11 cellular contexts compared by ENCODE assay signal in genomic region chr16:20850981-20851380, GRCh38. TPM values are rescaled to one million over a fixed set of nuclear protein-coding genes. Genes with fewer than 3 reads are reported as not detected.
DNase-seq lines count a peak whose midpoint lies in the region; ATAC-seq and TF ChIP-seq lines count a peak whose summit lies in the region.
"Had no signal": no experiment of that assay in that cellular context is flagged by ENCODE, and none has a peak within 500 bp of the region (broad histone marks: within the 10 kb centered on the region; RNA-seq: fewer than 3 reads in every experiment).

No MANE protein-coding gene starts in this region.

- H3K27ac ChIP-seq in Panc1 (ENCODE audit: low read length) (peak overlapping the region; percentile 64), epithelial cell of prostate (peak overlapping the region; percentile 67), lung (ENCODE audit: low read depth in 1 of 2, low read length in 1 of 2) (peak overlapping the region; percentile 88 to 92), suprapubic skin (peak overlapping the region; percentile 91)
- no peak overlapping the region for H3K27ac ChIP-seq in CD8-positive, alpha-beta memory T cell (ENCODE audit: low read depth, low read length)

- H3K27me3 ChIP-seq in Panc1 (ENCODE audit: control insufficient read depth, insufficient read depth, low read length): no peaks in the 10 kb centered on the region
- H3K27me3 ChIP-seq in lung (ENCODE audit: control insufficient read depth, insufficient read depth): no peaks in the 10 kb centered on the region
- H3K27me3 ChIP-seq in suprapubic skin: no peaks in the 10 kb centered on the region
- no peaks in the 10 kb centered on the region for H3K27me3 ChIP-seq in CD8-positive, alpha-beta memory T cell (ENCODE audit: insufficient read depth, low read length, poor library complexity, severe bottlenecking)

- peaks cover 0 to 11% (median 1%) of the 10 kb centered on the region in 3 donors for H3K36me3 Mint-ChIP-seq in CD8-positive, alpha-beta memory T cell
- H3K36me3 Mint-ChIP-seq in stimulated activated memory B cell treated with anti-CD40 and anti-IgM and Interleukin-4, amounts not matched to agents 10 μg/mL and 1 μg/mL and 100 μg/mL, for 72 hours: peaks cover 11% of the 10 kb centered on the region

- ATAC-seq in Panc1 (no peak), lung (ENCODE audit: insufficient read depth, low FRiP score) (no peak), GM18498 (IDR thresholded peaks at IDR 0.05; ENCODE audit: unreplicated experiment) (no peak)
- no peak for ATAC-seq in stimulated activated memory B cell treated with anti-CD40 and anti-IgM and Interleukin-4, amounts not matched to agents 10 μg/mL and 1 μg/mL and 100 μg/mL, for 72 hours
- ATAC-seq: T-cell had no signal

- BruUV-seq in Panc1 (replicated peaks; lab: Mats Ljungman, UMichigan): no TSS peak

- TF ChIP-seq POLR2A in suprapubic skin (IDR thresholded peaks at IDR 0.05): no peak

- TF ChIP-seq EP300 in suprapubic skin (IDR thresholded peaks at IDR 0.05): no peak

- H3K27ac Mint-ChIP-seq in CD8-positive, alpha-beta memory T cell: no peak overlapping the region
- H3K27ac Mint-ChIP-seq in stimulated activated memory B cell treated with anti-CD40 and anti-IgM and Interleukin-4, amounts not matched to agents 10 μg/mL and 1 μg/mL and 100 μg/mL, for 72 hours: no peak overlapping the region
- H3K27ac Mint-ChIP-seq: activated T-helper 1 cell treated with anti-CD3 and anti-CD28 coated beads, Interleukin-12 subunit alpha, Interleukin-12 subunit beta, Interleukin-2, Interleukin-4 antibody, amounts not matched to agents 30 ng/mL and 10 ng/mL and 1 ng/mL, durations not matched to agents 14 hours and 24 hours and 36 hours had no signal

- no peak for TF ChIP-seq CTCF in Panc1 (IDR thresholded peaks at IDR 0.05)
- no peak for TF ChIP-seq CTCF in lung (IDR thresholded peaks at IDR 0.05; ENCODE audit: control extremely low read depth, extremely low read depth)
- no peak for TF ChIP-seq CTCF in suprapubic skin (IDR thresholded peaks at IDR 0.05)

- H3K36me3 ChIP-seq in Panc1 (ENCODE audit: control insufficient read depth, insufficient read depth, low read length) (peaks cover 4% of the 10 kb centered on the region), lung (ENCODE audit: control insufficient read depth in 2 of 2, insufficient read depth in 2 of 2, low read length in 2 of 2) (peaks cover 2 to 8% of the 10 kb centered on the region in 2 donors), suprapubic skin (no peaks in the 10 kb centered on the region)
- no peaks in the 10 kb centered on the region for H3K36me3 ChIP-seq in CD8-positive, alpha-beta memory T cell (ENCODE audit: insufficient read depth, low read length)

- H3K4me1 ChIP-seq in Panc1 (ENCODE audit: control insufficient read depth, insufficient read depth, low read length) (peaks cover 23% of the 10 kb centered on the region), lung (ENCODE audit: control insufficient read depth in 2 of 2, insufficient read depth in 2 of 2, low read length in 2 of 2) (peaks cover 8 to 25% of the 10 kb centered on the region in 2 donors), suprapubic skin (peaks cover 52% of the 10 kb centered on the region)
- no peaks in the 10 kb centered on the region for H3K4me1 ChIP-seq in CD8-positive, alpha-beta memory T cell (ENCODE audit: insufficient read depth, low read length)

- DNase-seq in Panc1 (ENCODE audit: low read depth, low spot score) (no peak), epithelial cell of prostate (ENCODE audit: low read depth, low spot score) (no peak), lung (ENCODE audit: low spot score) (no peak), suprapubic skin (ENCODE audit: low spot score in 2 of 2) (no peak)
- no peak for DNase-seq in CD8-positive, alpha-beta memory T cell
- no peak for DNase-seq in stimulated activated CD4-positive, alpha-beta T cell treated with anti-CD3 and anti-CD28 coated beads, Interleukin-2, amount 100 ng/mL, for 48 hours
- DNase-seq: NCI-H146, T-cell had no signal

- peaks cover 4 to 7% (median 5%) of the 10 kb centered on the region in 3 donors for H3K4me1 Mint-ChIP-seq in CD8-positive, alpha-beta memory T cell
- H3K4me1 Mint-ChIP-seq in stimulated activated memory B cell treated with anti-CD40 and anti-IgM and Interleukin-4, amounts not matched to agents 10 μg/mL and 1 μg/mL and 100 μg/mL, for 72 hours: peaks cover 5% of the 10 kb centered on the region

- no peak overlapping the region for H3K4me3 Mint-ChIP-seq in CD8-positive, alpha-beta memory T cell
- no peak overlapping the region for H3K4me3 Mint-ChIP-seq in stimulated activated memory B cell treated with anti-CD40 and anti-IgM and Interleukin-4, amounts not matched to agents 10 μg/mL and 1 μg/mL and 100 μg/mL, for 72 hours
- H3K4me3 Mint-ChIP-seq: activated T-helper 1 cell treated with anti-CD3 and anti-CD28 coated beads, Interleukin-12 subunit alpha, Interleukin-12 subunit beta, Interleukin-2, Interleukin-4 antibody, amounts not matched to agents 30 ng/mL and 10 ng/mL and 1 ng/mL, durations not matched to agents 14 hours and 24 hours and 36 hours; T-cell had no signal

- 41 to 70% methylated on average over 3 of the region's 3 CpGs for WGBS in lung, 2 donors
- WGBS in suprapubic skin: 42% methylated on average over 3 of the region's 3 CpGs

- no peaks in the 10 kb centered on the region for H3K9me3 ChIP-seq in Panc1 (ENCODE audit: control insufficient read depth, insufficient read depth, low read depth, low read length)
- H3K9me3 ChIP-seq in lung (ENCODE audit: control insufficient read depth in 2 of 2, insufficient read depth in 1 of 2, low read length in 1 of 2): no peaks in the 10 kb centered on the region
- H3K9me3 ChIP-seq in suprapubic skin: no peaks in the 10 kb centered on the region
- H3K9me3 ChIP-seq in CD8-positive, alpha-beta memory T cell (ENCODE audit: low read length): no peaks in the 10 kb centered on the region

- H3K4me3 ChIP-seq in Panc1 (ENCODE audit: low read depth in 2 of 2, low read length in 2 of 2): no peak overlapping the region
- H3K4me3 ChIP-seq in lung: no peak overlapping the region
- no peak overlapping the region for H3K4me3 ChIP-seq in suprapubic skin
- H3K4me3 ChIP-seq in CD8-positive, alpha-beta memory T cell (ENCODE audit: low read length): no peak overlapping the region

- CTCF ChIA-PET in Panc1 (lab: Charles Lee): interaction anchor here (0.7 to 1.9 kb wide), 3 partner anchors 233 to 288 kb away, joined by 3 to 6 read pairs (median 6); no protein-coding TSS in a partner anchor
- CTCF ChIA-PET in CD8-positive, alpha-beta memory T cell (lab: Charles Lee): interaction anchor here (0.8 to 4.4 kb wide), 10 partner anchors 13 to 251 kb away, joined by 3 to 22 read pairs (median 6); no protein-coding TSS in a partner anchor

- no peaks in the 10 kb centered on the region for H3K27me3 Mint-ChIP-seq in CD8-positive, alpha-beta memory T cell
- no peaks in the 10 kb centered on the region for H3K27me3 Mint-ChIP-seq in stimulated activated memory B cell treated with anti-CD40 and anti-IgM and Interleukin-4, amounts not matched to agents 10 μg/mL and 1 μg/mL and 100 μg/mL, for 72 hours
- H3K27me3 Mint-ChIP-seq: T-cell had no signal

- in situ Hi-C loops in Panc1 (cut with HindIII; ENCODE audit: low pct_unique_long_range_greater_than_20kb, low sequenced_read_pairs): no loop called here

- intact Hi-C loops in Panc1 (cut with micrococcal nuclease; ENCODE audit: unreplicated experiment): loop anchor here (2.0 kb wide), 1 partner anchor 234 kb away; no protein-coding TSS in a partner anchor

- H3K9me3 Mint-ChIP-seq in CD8-positive, alpha-beta memory T cell: no peaks in the 10 kb centered on the region
- no peaks in the 10 kb centered on the region for H3K9me3 Mint-ChIP-seq in stimulated activated memory B cell treated with anti-CD40 and anti-IgM and Interleukin-4, amounts not matched to agents 10 μg/mL and 1 μg/mL and 100 μg/mL, for 72 hours
- H3K9me3 Mint-ChIP-seq: activated T-helper 1 cell treated with anti-CD3 and anti-CD28 coated beads, Interleukin-12 subunit alpha, Interleukin-12 subunit beta, Interleukin-2, Interleukin-4 antibody, amounts not matched to agents 30 ng/mL and 10 ng/mL and 1 ng/mL, durations not matched to agents 14 hours and 24 hours and 36 hours; T-cell had no signal

- POLR2A ChIA-PET in Panc1 (lab: Charles Lee): no interaction called here
- POLR2A ChIA-PET in CD8-positive, alpha-beta memory T cell (lab: Charles Lee): no interaction called here

RNA-seq across cellular contexts. Expression of gene REXO5, which starts 44.7 kb away (rescaled TPM):
- total RNA-seq in Panc1 (2021; ENCODE audit: unreplicated experiment): 13.6 TPM
- 3.6 TPM for polyA plus RNA-seq in Panc1 (2012; ENCODE audit: insufficient read length)
- 1 to 10 TPM; 2.7 to 6.3 TPM for total RNA-seq in lung
- polyA plus RNA-seq in lung: under 1 TPM; 0.73 to 0.84 TPM
- total RNA-seq in suprapubic skin: 1 to 10 TPM; 3.5 to 9.1 (median 3.9) TPM
- total RNA-seq in CD8-positive, alpha-beta memory T cell: 1 to 10 TPM; 7.9 to 9.3 TPM
- polyA plus RNA-seq in CD8-positive, alpha-beta memory T cell: 0.81 TPM

RNA-seq across cellular contexts. Expression of gene ERI2, which starts 44.7 kb away (rescaled TPM):
- total RNA-seq in Panc1 (2021; ENCODE audit: unreplicated experiment) (20.4 TPM), lung (10 to 100 TPM; 12.5 to 29.7 TPM), suprapubic skin (10 to 100 TPM; 11.0 to 21.8 (median 18.0) TPM)
- polyA plus RNA-seq in Panc1 (2012; ENCODE audit: insufficient read length): 8.7 TPM
- 1 to 10 TPM; 5.9 to 9.3 TPM for polyA plus RNA-seq in lung
- 10 to 100 TPM; 17.4 to 22.2 TPM for total RNA-seq in CD8-positive, alpha-beta memory T cell
- polyA plus RNA-seq in CD8-positive, alpha-beta memory T cell: 2.3 TPM

RNA-seq across cellular contexts. Expression of gene DCUN1D3, which starts 49.2 kb away (rescaled TPM):
- total RNA-seq in Panc1 (2021; ENCODE audit: unreplicated experiment) (23.5 TPM), lung (10 to 100 TPM; 12.2 to 27.8 TPM), suprapubic skin (10 to 100 TPM; 16.6 to 31.8 (median 21.1) TPM)
- polyA plus RNA-seq in Panc1 (2012; ENCODE audit: insufficient read length): 7.7 TPM
- polyA plus RNA-seq in lung: 1 to 10 TPM; 6.1 to 6.6 TPM
- total RNA-seq in CD8-positive, alpha-beta memory T cell: 10 to 100 TPM; 12.7 to 13.2 TPM
- polyA plus RNA-seq in CD8-positive, alpha-beta memory T cell: 1.4 TPM

RNA-seq across cellular contexts. Expression of gene LYRM1, which starts 49.6 kb away (rescaled TPM):
- total RNA-seq in Panc1 (2021; ENCODE audit: unreplicated experiment) (30.7 TPM), lung (10 to 100 TPM; 27.8 to 29.8 TPM), suprapubic skin (10 to 100 TPM; 17.4 to 37.3 (median 30.0) TPM)
- 26.4 TPM for polyA plus RNA-seq in Panc1 (2012; ENCODE audit: insufficient read length)
- polyA plus RNA-seq in lung: 10 to 100 TPM; 32.5 to 50.5 TPM
- 10 to 100 TPM; 33.9 to 35.1 TPM for total RNA-seq in CD8-positive, alpha-beta memory T cell
- 39.9 TPM for polyA plus RNA-seq in CD8-positive, alpha-beta memory T cell
